In the genomic region with DNA sequence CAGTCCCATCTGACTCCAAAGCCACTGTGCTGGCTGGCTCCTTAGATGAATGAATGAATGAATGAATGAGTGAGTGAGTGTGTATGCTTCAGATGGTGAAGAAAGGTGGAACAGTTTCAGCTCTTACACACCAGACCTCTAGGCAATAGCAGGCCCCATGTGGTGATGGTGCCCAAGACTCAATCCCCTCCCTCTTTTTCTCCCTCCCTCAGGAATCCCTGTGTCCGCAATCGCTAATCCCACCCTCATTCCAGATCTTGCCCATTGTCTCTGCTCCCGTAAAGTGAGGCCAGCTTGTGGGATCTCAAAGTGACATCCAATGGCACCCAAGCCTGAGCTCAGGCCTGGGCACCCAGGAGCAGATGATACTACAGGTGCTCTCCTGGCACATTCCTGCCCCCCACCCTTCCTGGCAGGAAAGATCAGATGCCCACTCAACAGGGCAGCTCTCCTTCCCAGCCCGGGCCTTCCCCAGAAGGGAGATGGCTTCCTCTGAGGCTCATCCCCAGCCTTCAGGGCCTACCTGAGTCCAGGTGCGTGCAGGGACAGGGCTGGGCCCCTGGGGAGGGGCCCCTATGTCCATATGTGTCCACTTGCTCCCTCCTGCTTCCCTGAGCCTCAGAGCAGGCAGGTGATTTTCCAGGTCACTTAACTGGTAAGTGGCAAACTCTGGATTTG, we compare ENCODE assay signal across 19 cellular contexts.
"Had no signal": no experiment of that assay in that cellular context is flagged by ENCODE, and none has a peak within 500 bp of the region (broad histone marks: within the 10 kb centered on the region; RNA-seq: fewer than 3 reads in every experiment).

No MANE protein-coding gene starts in this region.

- H3K4me1 ChIP-seq: foreskin keratinocyte, uterus had no signal

- H3K9me3 ChIP-seq: testis, uterus had no signal

- H3K27ac ChIP-seq: foreskin keratinocyte, testis, uterus had no signal

- H3K36me3 ChIP-seq: uterus had no signal

- DNase-seq: activated CD4-positive, alpha-beta T cell treated with anti-CD3 and anti-CD28 coated beads, Interleukin-2, amount 10 ng/mL, durations not matched to agents 7 days and 5 days; activated CD8-positive, alpha-beta T cell treated with anti-CD3 and anti-CD28 coated beads, Interleukin-2, amount 10 ng/mL, durations not matched to agents 7 days and 5 days; activated naive CD4-positive, alpha-beta T cell; activated naive CD8-positive, alpha-beta T cell treated with anti-CD3 and anti-CD28 coated beads, Interleukin-2, amount 10 ng/mL, durations not matched to agents 7 days and 5 days; activated T-cell treated with anti-CD3 and anti-CD28 coated beads, Interleukin-2, amount 50 U/mL, for 1 hour; effector CD8-positive, alpha-beta T cell; foreskin keratinocyte; left ventricle myocardium superior; mammary epithelial cell; midbrain; posterior cingulate gyrus; small intestine; stimulated activated CD4-positive, alpha-beta T cell treated with anti-CD3 and anti-CD28 coated beads, Interleukin-15, amount 100 ng/mL, for 24 hours; stimulated activated naive B cell treated with anti-CD40 and anti-IgM and Interleukin-4, amounts not matched to agents 10 μg/mL and 1 μg/mL and 100 μg/mL, for 72 hours; SW 1271; T-helper 17 cell; testis; trophoblast cell; uterus had no signal

- H3K4me3 ChIP-seq: testis, uterus had no signal

- H3K27me3 ChIP-seq: foreskin keratinocyte, testis, uterus had no signal

- ATAC-seq: activated CD8-positive, alpha-beta T cell treated with anti-CD3 and anti-CD28 coated beads, Interleukin-2, amount 10 ng/mL, durations not matched to agents 7 days and 5 days; foreskin keratinocyte; left ventricle myocardium superior; stimulated activated naive B cell treated with anti-CD40 and anti-IgM and Interleukin-4, amounts not matched to agents 10 μg/mL and 1 μg/mL and 100 μg/mL, for 72 hours; T-helper 17 cell had no signal
